Comparison of ENCODE assay signal across 8 cellular contexts in the genomic region with DNA sequence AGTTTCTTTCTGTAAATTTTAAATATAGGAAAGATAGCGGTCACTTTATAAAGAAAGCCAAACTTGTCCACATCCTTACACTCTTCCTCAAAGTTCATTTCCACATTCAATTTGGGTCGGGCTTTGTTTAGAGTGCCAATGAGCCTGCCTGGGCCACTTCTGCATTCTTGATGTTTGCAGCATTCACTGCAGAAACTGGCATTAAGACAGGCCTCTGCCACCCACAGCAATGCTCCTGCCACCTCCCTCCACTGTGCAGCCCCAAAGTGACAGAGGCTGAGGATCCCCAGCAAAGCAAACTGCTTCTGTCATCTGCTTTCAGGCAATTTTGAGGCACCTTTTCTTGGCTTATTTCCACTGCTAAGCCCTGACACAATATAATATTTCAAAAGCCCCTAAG.
A peak's percentile ranks its signal among the peaks of the same experiment; 100 is the strongest.
DNase-seq lines count a peak whose midpoint lies in the region; ATAC-seq, FAIRE-seq and TF ChIP-seq lines count a peak whose summit lies in the region.
"Had no signal": no experiment of that assay in that cellular context is flagged by ENCODE, and none has a peak within 500 bp of the region (broad histone marks: within the 10 kb centered on the region; RNA-seq: fewer than 3 reads in every experiment).

No MANE protein-coding gene starts in this region.

- peak overlapping the region; percentile 52 for H3K4me3 Mint-ChIP-seq in activated T-helper 1 cell treated with anti-CD3 and anti-CD28 coated beads, Interleukin-12 subunit alpha, Interleukin-12 subunit beta, Interleukin-2, Interleukin-4 antibody, amounts not matched to agents 30 ng/mL and 10 ng/mL and 1 ng/mL, durations not matched to agents 14 hours and 24 hours and 36 hours

- TF ChIP-seq CTCF in PC-9 (conservative IDR thresholded peaks at IDR 0.05) = no peak

- H3K9me2 ChIP-seq in PC-9 (ENCODE audit: insufficient read depth) = no peaks in the 10 kb centered on the region; the same call in 1 of the 2 replicates

- peaks cover 27% of the 10 kb centered on the region; the same call in 1 of the 2 replicates for H3F3A ChIP-seq in PC-9 (ENCODE audit: insufficient read depth, low read depth)

- peaks cover 47% of the 10 kb centered on the region for H3K4me1 ChIP-seq in PC-9 (replicated peaks; ENCODE audit: insufficient read depth)

- H3K27me3 ChIP-seq in PC-9 (ENCODE audit: insufficient read depth, low read depth) = no peaks in the 10 kb centered on the region

- no peak overlapping the region for H3K4me3 ChIP-seq in PC-9

- no peaks in the 10 kb centered on the region for H3K36me3 Mint-ChIP-seq in activated T-helper 1 cell treated with anti-CD3 and anti-CD28 coated beads, Interleukin-12 subunit alpha, Interleukin-12 subunit beta, Interleukin-2, Interleukin-4 antibody, amounts not matched to agents 30 ng/mL and 10 ng/mL and 1 ng/mL, durations not matched to agents 14 hours and 24 hours and 36 hours (ENCODE audit: low read depth)

- no peak for DNase-seq in activated T-helper 1 cell treated with anti-CD3 and anti-CD28 coated beads, Interleukin-12 subunit alpha, Interleukin-12 subunit beta, Interleukin-2, Interleukin-4 antibody, amounts not matched to agents 30 ng/mL and 10 ng/mL and 1 ng/mL, durations not matched to agents 14 hours and 24 hours and 36 hours (ENCODE audit: low spot score)
- peak; percentile 40 for DNase-seq in stimulated activated CD4-positive, alpha-beta T cell treated with anti-CD3 and anti-CD28 coated beads, Interleukin-4, amount 100 ng/mL, for 24 hours
- DNase-seq in LoVo (ENCODE audit: low spot score) (no peak), RCC 7860 (ENCODE audit: low spot score) (no peak), PC-9 (no peak)

- no peaks in the 10 kb centered on the region for H3K36me3 ChIP-seq in PC-9 (ENCODE audit: low read depth)

- peaks cover 6% of the 10 kb centered on the region; the same call in 1 of the 2 replicates for H3K9me3 ChIP-seq in PC-9 (ENCODE audit: insufficient read depth, low read depth)

- no peaks in the 10 kb centered on the region for H3K79me2 ChIP-seq in PC-9 (ENCODE audit: low read depth)

- H2AFZ ChIP-seq in PC-9 = no peak overlapping the region

- H3K9me3 Mint-ChIP-seq in activated T-helper 1 cell treated with anti-CD3 and anti-CD28 coated beads, Interleukin-12 subunit alpha, Interleukin-12 subunit beta, Interleukin-2, Interleukin-4 antibody, amounts not matched to agents 30 ng/mL and 10 ng/mL and 1 ng/mL, durations not matched to agents 14 hours and 24 hours and 36 hours = no peaks in the 10 kb centered on the region

- intact Hi-C loops in activated T-helper 1 cell treated with anti-CD3 and anti-CD28 coated beads, Interleukin-12 subunit alpha, Interleukin-12 subunit beta, Interleukin-2, Interleukin-4 antibody, amounts not matched to agents 30 ng/mL and 10 ng/mL and 1 ng/mL, durations not matched to agents 14 hours and 24 hours and 36 hours (cut with micrococcal nuclease) = loop anchor here (1.0 to 5.0 kb wide), 5 partner anchors 12 to 250 kb away; no protein-coding TSS in a partner anchor
- intact Hi-C loops in PC-9 (cut with micrococcal nuclease; ENCODE audit: unreplicated experiment) = no loop called here

- no peaks in the 10 kb centered on the region for H3K27me3 Mint-ChIP-seq in activated T-helper 1 cell treated with anti-CD3 and anti-CD28 coated beads, Interleukin-12 subunit alpha, Interleukin-12 subunit beta, Interleukin-2, Interleukin-4 antibody, amounts not matched to agents 30 ng/mL and 10 ng/mL and 1 ng/mL, durations not matched to agents 14 hours and 24 hours and 36 hours (ENCODE audit: insufficient read depth)

- CTCF ChIA-PET in PC-9 (lab: Charles Lee) = no interaction called here

- POLR2A ChIA-PET in PC-9 (lab: Charles Lee; ENCODE audit: unreplicated experiment) = no interaction called here

- peak; percentile 19 for ATAC-seq in GM19328 (IDR thresholded peaks at IDR 0.05; ENCODE audit: unreplicated experiment)
- peak; percentile 24 for ATAC-seq in HG03442 (IDR thresholded peaks at IDR 0.05; ENCODE audit: unreplicated experiment)

- no peak overlapping the region for H3K27ac ChIP-seq in PC-9

- H3K4me1 Mint-ChIP-seq in activated T-helper 1 cell treated with anti-CD3 and anti-CD28 coated beads, Interleukin-12 subunit alpha, Interleukin-12 subunit beta, Interleukin-2, Interleukin-4 antibody, amounts not matched to agents 30 ng/mL and 10 ng/mL and 1 ng/mL, durations not matched to agents 14 hours and 24 hours and 36 hours (ENCODE audit: low read depth) = peaks cover 80% of the 10 kb centered on the region

- no peaks in the 10 kb centered on the region for H4K20me1 ChIP-seq in PC-9 (ENCODE audit: insufficient read depth)

- BruUV-seq in PC-9 (replicated peaks; lab: Mats Ljungman, UMichigan) = no TSS peak

- FAIRE-seq in RCC 7860 (lab: Jason Lieb, UNC) = no peak
- FAIRE-seq: H1 had no signal

- no peak overlapping the region for H3K4me2 ChIP-seq in PC-9

- H3K27ac Mint-ChIP-seq in activated T-helper 1 cell treated with anti-CD3 and anti-CD28 coated beads, Interleukin-12 subunit alpha, Interleukin-12 subunit beta, Interleukin-2, Interleukin-4 antibody, amounts not matched to agents 30 ng/mL and 10 ng/mL and 1 ng/mL, durations not matched to agents 14 hours and 24 hours and 36 hours = peak overlapping the region; percentile 93
